ENCODE assay signal across 7 cellular contexts in the genomic region with DNA sequence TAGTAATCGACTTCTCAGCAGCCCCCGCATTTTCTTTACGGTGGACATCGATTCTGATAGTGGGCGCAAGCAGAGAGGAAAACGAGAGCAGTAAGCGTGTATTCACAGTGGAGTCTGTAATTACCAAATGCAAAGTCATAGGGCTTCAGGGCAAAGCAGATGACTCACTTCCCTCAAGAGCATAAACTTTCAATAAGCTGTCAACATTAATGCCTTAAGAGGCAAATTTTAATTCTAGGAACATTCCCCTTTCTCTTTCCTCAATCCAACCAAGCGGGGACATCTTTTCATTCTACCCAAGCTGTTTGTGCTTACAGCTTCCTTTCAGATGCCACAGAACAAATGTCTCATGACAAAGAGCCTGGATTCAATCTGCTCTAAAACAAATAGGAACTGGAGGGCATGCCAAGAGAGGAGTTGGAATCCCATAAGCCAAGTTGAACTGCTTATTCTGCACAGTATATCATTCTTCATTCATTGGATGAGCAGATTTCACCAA. TPM values are rescaled to one million over a fixed set of nuclear protein-coding genes. Genes with fewer than 3 reads are reported as not detected.
A peak's percentile ranks its signal among the peaks of the same experiment; 100 is the strongest.
DNase-seq lines count a peak whose midpoint lies in the region; TF ChIP-seq lines count a peak whose summit lies in the region.

No MANE protein-coding gene starts in this region.

- 83 to 84% methylated on average over 8 of the region's 8 CpGs for WGBS in transverse colon (ENCODE audit: low coverage in 1 of 2), 2 donors

- peaks cover 24% of the 10 kb centered on the region for H3K36me3 Mint-ChIP-seq in chondrocyte (ENCODE audit: low read depth)

- no peaks in the 10 kb centered on the region for H3K9me3 ChIP-seq in transverse colon

- H3K36me3 ChIP-seq in transverse colon = no peaks in the 10 kb centered on the region

- H3K4me1 ChIP-seq in transverse colon = peaks cover 0 to 10% (median 3%) of the 10 kb centered on the region in 4 donors

- TF ChIP-seq CTCF in GM13976 (IDR thresholded peaks at IDR 0.05; ENCODE audit: borderline replicate concordance, control extremely low read depth, extremely low read depth, insufficient read depth, missing control alignments) (no peak), chondrocyte (IDR thresholded peaks at IDR 0.05) (no peak), transverse colon (IDR thresholded peaks at IDR 0.05) (no peak)

- H3K9me3 Mint-ChIP-seq in chondrocyte (ENCODE audit: low read depth) = no peaks in the 10 kb centered on the region

- intact Hi-C loops in transverse colon (cut with DNase I; ENCODE audit: low total_unique reads) = no loop called here

- no peaks in the 10 kb centered on the region for H3K27me3 Mint-ChIP-seq in chondrocyte (ENCODE audit: low read depth)

- H3K27ac ChIP-seq in transverse colon = no peak overlapping the region

- H3K4me1 Mint-ChIP-seq in chondrocyte (ENCODE audit: low read depth) = peaks cover 78% of the 10 kb centered on the region

- peak; percentile 38 for DNase-seq in GM13976 (ENCODE audit: low spot score)
- DNase-seq in NCI-H446 (lab: John Stamatoyannopoulos, UW) = peak; percentile 65 to 90
- DNase-seq in chondrocyte (ENCODE audit: low spot score) = no peak
- peak; percentile 91 for DNase-seq in renal cortical epithelial cell (ENCODE audit: low read depth)
- DNase-seq in transverse colon = no peak
- DNase-seq in DMS 273 (lab: John Stamatoyannopoulos, UW; ENCODE audit: unreplicated experiment) = no peak
- no peak for DNase-seq in NCI-H1694 treated with DMSO at 0.1 percent for 48 hours (lab: John Stamatoyannopoulos, UW)

- no peak for TF ChIP-seq EP300 in transverse colon (IDR thresholded peaks at IDR 0.05; ENCODE audit: low read depth)

- H3K27me3 ChIP-seq in transverse colon = no peaks in the 10 kb centered on the region

- in situ Hi-C loops in GM13976 (cut with MboI; ENCODE audit: low sequenced_read_pairs, unreplicated experiment) (no loop called here), transverse colon (cut with MboI; ENCODE audit: low pct_ligation_motif_present in 1 of 4, low pct_unique_long_range_greater_than_20kb in 1 of 4, low sequenced_read_pairs in 3 of 4) (no loop called here)

- peak overlapping the region; percentile 45 for H3K4me3 Mint-ChIP-seq in chondrocyte (ENCODE audit: unreplicated experiment)

- H3K4me3 ChIP-seq in transverse colon = no peak overlapping the region

- no peak for TF ChIP-seq POLR2A in transverse colon (IDR thresholded peaks at IDR 0.05)

- peak overlapping the region; percentile 95 for H3K27ac Mint-ChIP-seq in chondrocyte (ENCODE audit: unreplicated experiment)

RNA-seq across cellular contexts. Expression of a gene that starts 48.6 kb away (rescaled TPM):
- 40.9 to 57.3 TPM (median 44.6 TPM) in 3 replicates for total RNA-seq in chondrocyte
- 55.3 and 72.2 TPM in 2 replicates for total RNA-seq in renal cortical epithelial cell
- 100 to 1,000 TPM in 1 of 4 donors, 10 to 100 TPM in 2, not detected in 1; 26.2 to 165 (median 50.1) TPM for total RNA-seq in transverse colon

Comparison
In these comparisons a context has a peak if more than half of its experiments do, and no peak if none do; other contexts are left out.
1. DNase-seq: peak in GM13976 (single experiment), NCI-H446 (2 of 2) and renal cortical epithelial cell (single experiment); none in chondrocyte (single experiment), transverse colon (single experiment), DMS 273 (single experiment) and NCI-H1694 treated with DMSO at 0.1 percent for 48 hours (single experiment).